8 cellular contexts compared by ENCODE assay signal in genomic region chrX:68830486-68831404, GRCh38. TPM values are rescaled to one million over a fixed set of nuclear protein-coding genes. Genes with fewer than 3 reads are reported as not detected.
DNase-seq lines count a peak whose midpoint lies in the region; ATAC-seq lines count a peak whose summit lies in the region.
"Had no signal": no experiment of that assay in that cellular context is flagged by ENCODE, and none has a peak within 500 bp of the region (broad histone marks: within the 10 kb centered on the region; RNA-seq: fewer than 3 reads in every experiment).

No MANE protein-coding gene starts in this region.

- 0 out of 2 replicates have a peak, but pooled peaks cover 4% of the 10 kb centered on the region for H3K4me1 ChIP-seq in HUES64 (ENCODE audit: insufficient read depth, low read length)

- H3K9me3 ChIP-seq in HUES64 (ENCODE audit: insufficient read depth, low read depth, low read length), result no peaks in the 10 kb centered on the region

- peak; percentile 36 for DNase-seq in kidney tubule cell (ENCODE audit: low spot score)
- no peak for DNase-seq in GM19238 (ENCODE audit: insufficient read length, low spot score)
- DNase-seq: activated effector memory CD4-positive, alpha-beta T cell treated with Interleukin-2 at 50 U/mL for 16 hours had no signal

- ATAC-seq in stimulated activated memory B cell treated with anti-CD40 and anti-IgM and Interleukin-4, amounts not matched to agents 10 μg/mL and 1 μg/mL and 100 μg/mL, for 72 hours, result no peak
- ATAC-seq in GM18498 (IDR thresholded peaks at IDR 0.05; ENCODE audit: unreplicated experiment) (no peak), HG02885 (IDR thresholded peaks at IDR 0.05; ENCODE audit: poor library complexity, unreplicated experiment) (no peak)

- WGBS in HUES64, result 4% methylated on average over 25 of the region's 29 CpGs

- H3K9me3 Mint-ChIP-seq in activated naive CD8-positive, alpha-beta T cell (ENCODE audit: low read depth), result no peaks in the 10 kb centered on the region
- no peaks in the 10 kb centered on the region for H3K9me3 Mint-ChIP-seq in stimulated activated memory B cell treated with anti-CD40 and anti-IgM and Interleukin-4, amounts not matched to agents 10 μg/mL and 1 μg/mL and 100 μg/mL, for 72 hours

- no peaks in the 10 kb centered on the region for H3K36me3 Mint-ChIP-seq in activated naive CD8-positive, alpha-beta T cell
- H3K36me3 Mint-ChIP-seq in stimulated activated memory B cell treated with anti-CD40 and anti-IgM and Interleukin-4, amounts not matched to agents 10 μg/mL and 1 μg/mL and 100 μg/mL, for 72 hours, result no peaks in the 10 kb centered on the region

- peaks cover 18% of the 10 kb centered on the region for H3K4me1 Mint-ChIP-seq in activated naive CD8-positive, alpha-beta T cell (ENCODE audit: low read depth)
- peaks cover 43% of the 10 kb centered on the region for H3K4me1 Mint-ChIP-seq in stimulated activated memory B cell treated with anti-CD40 and anti-IgM and Interleukin-4, amounts not matched to agents 10 μg/mL and 1 μg/mL and 100 μg/mL, for 72 hours

- H3K4me3 ChIP-seq in HUES64 (ENCODE audit: low read length), result peak overlapping the region; percentile 64

- H3K36me3 ChIP-seq in HUES64 (ENCODE audit: insufficient read depth, low read length), result no peaks in the 10 kb centered on the region

- H3K27me3 Mint-ChIP-seq in activated naive CD8-positive, alpha-beta T cell, result no peaks in the 10 kb centered on the region
- H3K27me3 Mint-ChIP-seq in stimulated activated memory B cell treated with anti-CD40 and anti-IgM and Interleukin-4, amounts not matched to agents 10 μg/mL and 1 μg/mL and 100 μg/mL, for 72 hours, result no peaks in the 10 kb centered on the region

- H3K27ac ChIP-seq in HUES64 (ENCODE audit: low read depth, low read length), result no peak overlapping the region

- no peak overlapping the region for H3K27ac Mint-ChIP-seq in activated naive CD8-positive, alpha-beta T cell
- H3K27ac Mint-ChIP-seq in stimulated activated memory B cell treated with anti-CD40 and anti-IgM and Interleukin-4, amounts not matched to agents 10 μg/mL and 1 μg/mL and 100 μg/mL, for 72 hours, result peak overlapping the region; percentile 22

- H3K27me3 ChIP-seq in HUES64 (ENCODE audit: insufficient read depth, low read length), result peaks cover 86% of the 10 kb centered on the region

- peak overlapping the region; percentile 82 for H3K4me3 Mint-ChIP-seq in activated naive CD8-positive, alpha-beta T cell
- peak overlapping the region; percentile 93 for H3K4me3 Mint-ChIP-seq in stimulated activated memory B cell treated with anti-CD40 and anti-IgM and Interleukin-4, amounts not matched to agents 10 μg/mL and 1 μg/mL and 100 μg/mL, for 72 hours

- no peak overlapping the region for H3K9ac ChIP-seq in HUES64 (ENCODE audit: low read depth, low read length)

RNA-seq across cellular contexts. Expression of gene EFNB1, which starts 1.9 kb away (rescaled TPM):
- polyA plus RNA-seq in HUES64 (2013, experiment 1 of 2), result 26.3 TPM
- polyA plus RNA-seq in HUES64 (2013, experiment 2 of 2), result 29.3 TPM
